In genomic region chr4:74654230-74654681, GRCh38 we compare ENCODE assay signal across 1 cellular context.
TF ChIP-seq lines count a peak whose summit lies in the region.

No MANE protein-coding gene starts in this region.

TF ChIP-seq in HepG2, 621 proteins besides CTCF, POLR2A, EP300 and RAD21 (continued from another document and continues in another):
- TF ChIP-seq RNF219 (CRISPR knock-in tag; IDR thresholded peaks at IDR 0.05) = peak; percentile 95; the same call in 1 of the 2 replicates
- peak; percentile 97 for TF ChIP-seq ZGPAT (CRISPR knock-in tag; IDR thresholded peaks at IDR 0.05)
- peak; percentile 68 for TF ChIP-seq KMT2B (CRISPR knock-in tag; IDR thresholded peaks at IDR 0.05)
- TF ChIP-seq ZFP37 (CRISPR knock-in tag; IDR thresholded peaks at IDR 0.05; ENCODE audit: borderline replicate concordance) = peak; percentile 51; the same call in 1 of the 2 replicates
- no peak for TF ChIP-seq GABPA (IDR thresholded peaks at IDR 0.05; ENCODE audit: low read depth, low read length)
- TF ChIP-seq GABPA (CRISPR knock-in tag; IDR thresholded peaks at IDR 0.05; ENCODE audit: low read depth) = peak; percentile 42; the same call in 1 of the 2 replicates
- TF ChIP-seq ZNF235 (CRISPR knock-in tag; IDR thresholded peaks at IDR 0.05; ENCODE audit: borderline replicate concordance) = no peak
- peak; percentile 48; the same call in 1 of the 2 replicates for TF ChIP-seq FOSL1 (CRISPR knock-in tag; IDR thresholded peaks at IDR 0.05; ENCODE audit: borderline replicate concordance)
- no peak for TF ChIP-seq MBNL3 (CRISPR knock-in tag; conservative IDR thresholded peaks at IDR 0.05)
- no peak for TF ChIP-seq HNRNPK (IDR thresholded peaks at IDR 0.05; ENCODE audit: low read depth, low read length, poor library complexity, severe bottlenecking)
- 0 out of 2 replicates have a peak, but pooled peaks have one; percentile 40 for TF ChIP-seq ZNF770 (CRISPR knock-in tag; IDR thresholded peaks at IDR 0.05)
- 0 out of 2 replicates have a peak, but pooled peaks have one; percentile 25 for TF ChIP-seq CSRNP1 (CRISPR knock-in tag; IDR thresholded peaks at IDR 0.05)
- peak; percentile 76 for TF ChIP-seq MIXL1 (CRISPR knock-in tag; IDR thresholded peaks at IDR 0.05)
- no peak for TF ChIP-seq PCBP2 (optimal IDR thresholded peaks at IDR 0.05; ENCODE audit: low read depth, low read length, poor library complexity, severe bottlenecking)
- TF ChIP-seq HOXA3 (CRISPR knock-in tag; IDR thresholded peaks at IDR 0.05) = peak; percentile 87
- 0 out of 2 replicates have a peak, but pooled peaks have one; percentile 41 for TF ChIP-seq RFXANK (CRISPR knock-in tag; IDR thresholded peaks at IDR 0.05)
- TF ChIP-seq AHDC1 (CRISPR knock-in tag; IDR thresholded peaks at IDR 0.05; ENCODE audit: borderline replicate concordance) = peak; percentile 97
- TF ChIP-seq REPIN1 (CRISPR knock-in tag; IDR thresholded peaks at IDR 0.05; ENCODE audit: borderline replicate concordance, low read depth) = peak; percentile 91; the same call in 1 of the 2 replicates
- no peak for TF ChIP-seq EED (CRISPR knock-in tag; IDR thresholded peaks at IDR 0.05)
- TF ChIP-seq STAG1 (CRISPR knock-in tag; IDR thresholded peaks at IDR 0.05) = peak; percentile 24; the same call in 1 of the 2 replicates
- peak; percentile 38; the same call in 1 of the 2 replicates for TF ChIP-seq TGIF2 (CRISPR knock-in tag; IDR thresholded peaks at IDR 0.05)
- peak; percentile 29; the same call in 1 of the 2 replicates for TF ChIP-seq ZNF281 (CRISPR knock-in tag; IDR thresholded peaks at IDR 0.05; ENCODE audit: borderline replicate concordance)
- TF ChIP-seq CCAR2 (optimal IDR thresholded peaks at IDR 0.05; ENCODE audit: low read depth, low read length) = no peak
- no peak for TF ChIP-seq CBX1 (IDR thresholded peaks at IDR 0.05; ENCODE audit: low read depth)
- TF ChIP-seq ATF1 (CRISPR knock-in tag; IDR thresholded peaks at IDR 0.05) = peak; percentile 79
- TF ChIP-seq TCF12 (IDR thresholded peaks at IDR 0.05) = no peak
- no peak for TF ChIP-seq TCF12 (CRISPR knock-in tag; IDR thresholded peaks at IDR 0.05)
- TF ChIP-seq ZMYM3 (CRISPR knock-in tag; IDR thresholded peaks at IDR 0.05) = peak; percentile 61; the same call in 1 of the 2 replicates
- no peak for TF ChIP-seq KDM5A (IDR thresholded peaks at IDR 0.05; ENCODE audit: borderline replicate concordance, low read length)
- no peak for TF ChIP-seq DZIP1 (CRISPR knock-in tag; IDR thresholded peaks at IDR 0.05)
- peak; percentile 79; the same call in 1 of the 2 replicates for TF ChIP-seq MLXIP (CRISPR knock-in tag; IDR thresholded peaks at IDR 0.05; ENCODE audit: borderline replicate concordance)
